In the genomic region with DNA sequence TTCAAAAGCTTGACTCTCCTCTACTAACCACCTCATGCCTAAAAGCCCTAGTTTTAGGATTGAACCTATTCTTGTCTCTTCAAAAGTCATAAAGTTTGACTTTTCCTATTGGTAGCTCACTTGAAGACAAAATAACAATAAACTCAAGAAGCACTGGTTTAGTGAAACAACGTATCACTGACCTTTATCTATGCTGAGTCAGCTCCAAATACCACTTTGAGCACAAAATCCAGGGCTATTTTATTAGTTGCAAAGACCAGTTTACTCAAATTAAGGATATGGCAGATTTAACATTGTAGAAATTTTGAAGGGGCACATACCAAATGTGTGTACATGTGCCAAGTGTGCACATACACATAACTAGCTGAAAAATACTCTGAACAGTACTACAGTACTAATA, we compare ENCODE assay signal across 25 cellular contexts. TPM values are rescaled to one million over a fixed set of nuclear protein-coding genes. Genes with fewer than 3 reads are reported as not detected.
DNase-seq lines count a peak whose midpoint lies in the region; ATAC-seq, FAIRE-seq and TF ChIP-seq lines count a peak whose summit lies in the region.
"Had no signal": no experiment of that assay in that cellular context is flagged by ENCODE, and none has a peak within 500 bp of the region (broad histone marks: within the 10 kb centered on the region; RNA-seq: fewer than 3 reads in every experiment).

No MANE protein-coding gene starts in this region.

- H3K9ac ChIP-seq in HepG2 (ENCODE audit: insufficient read depth, low read depth, low read length) (no peak overlapping the region), H1 (replicated peaks in 1 of 4; ENCODE audit: extremely low read depth in 1 of 4, low read depth in 3 of 4, low read length in 3 of 4) (no peak overlapping the region), colonic mucosa (ENCODE audit: low read depth in 2 of 2, low read length in 2 of 2) (no peak overlapping the region)

- H3K27me3 Mint-ChIP-seq in CD14-positive monocyte (ENCODE audit: low read depth in 3 of 3): no peaks in the 10 kb centered on the region
- H3K27me3 Mint-ChIP-seq: CD4-positive, CD25-positive, alpha-beta regulatory T cell had no signal

- intact Hi-C loops in HepG2 (cut with micrococcal nuclease; ENCODE audit: unreplicated experiment): no loop called here
- intact Hi-C loops in right lobe of liver (cut with DNase I): no loop called here
- intact Hi-C loops in CD14-positive monocyte (cut with micrococcal nuclease): no loop called here
- intact Hi-C loops in colonic mucosa (cut with DNase I): no loop called here

- H3K23me2 ChIP-seq in H1 (ENCODE audit: low read depth, low read length): no peaks in the 10 kb centered on the region

- H2BK120ac ChIP-seq in H1 (replicated peaks; ENCODE audit: low read depth, low read length): no peak overlapping the region

- H4K91ac ChIP-seq in H1 (replicated peaks; ENCODE audit: insufficient read length, low read length): no peak overlapping the region

- no peak for TF ChIP-seq RAD21 in HepG2 (CRISPR knock-in tag; IDR thresholded peaks at IDR 0.05)
- no peak for TF ChIP-seq RAD21 in H1 (IDR thresholded peaks at IDR 0.05 in 1 of 2, conservative IDR thresholded peaks at IDR 0.05 in 1 of 2; ENCODE audit: low read depth in 2 of 2, low read length in 2 of 2)

- no peak overlapping the region for H4K8ac ChIP-seq in H1 (ENCODE audit: extremely low read depth, insufficient read depth, low read length)

- H3K4ac ChIP-seq in H1 (replicated peaks; ENCODE audit: insufficient read length, low read depth, low read length): no peak overlapping the region

- DNase-seq in HepG2 (ENCODE audit: low spot score): no peak
- DNase-seq in right lobe of liver: no peak
- no peak for DNase-seq in SJCRH30
- no peak for DNase-seq in H1 (ENCODE audit: low read depth in 1 of 2, low spot score in 2 of 2)
- no peak for DNase-seq in CD14-positive monocyte (ENCODE audit: low spot score)
- DNase-seq in NCI-H526 treated with DMSO at 0.1 percent for 48 hours (lab: John Stamatoyannopoulos, UW): no peak
- no peak for DNase-seq in colonic mucosa
- DNase-seq: ACHN; C1 segment of cervical spinal cord; Caco-2; CD4-positive, CD25-positive, alpha-beta regulatory T cell; CD8-positive, alpha-beta T cell; DMS 273 treated with DMSO at 0.1 percent for 48 hours; DMS79; EL; GDM1; HCEC 1CT had no signal

- WGBS in HepG2 (ENCODE audit: low lambda C conversion rate): 0% methylated on average over 1 of the region's 1 CpG
- WGBS in right lobe of liver (ENCODE audit: insufficient coverage, low coverage, low lambda C conversion rate, missing lambda C conversion rate): 16% methylated on average over 1 of the region's 1 CpG
- WGBS in H1 (ENCODE audit: extremely low coverage in 1 of 2, insufficient coverage in 1 of 2, insufficient read length in 1 of 2, insufficient replicate concordance in 2 of 2, low coverage in 1 of 2, low lambda C conversion rate in 2 of 2, missing lambda C conversion rate in 1 of 2), 2 experiments: 100% methylated on average over 1 of the region's 1 CpG; no CpG with 5 or more reads in 1 of the 2 experiments

- no peak overlapping the region for H3K4me3 Mint-ChIP-seq in CD14-positive monocyte
- H3K4me3 Mint-ChIP-seq: CD4-positive, CD25-positive, alpha-beta regulatory T cell; CD8-positive, alpha-beta T cell; GM23338 had no signal

- FAIRE-seq in HepG2 (lab: Jason Lieb, UNC): no peak
- FAIRE-seq in H1 (lab: Jason Lieb, UNC): no peak
- FAIRE-seq: A204.1, D721Med, GM12878, GM19239, H54 had no signal

- CTCF ChIA-PET in HepG2 (lab: Yijun Ruan, JAX; ENCODE audit: low intra/inter-chr PET ratio, low total read pairs): no interaction called here
- CTCF ChIA-PET in H1 (lab: Charles Lee; ENCODE audit: partially characterized antibody): interaction anchor here (1.0 to 3.5 kb wide), 3 partner anchors 13 to 124 kb away, joined by 3 to 21 read pairs (median 5); no protein-coding TSS in a partner anchor

- H3K27ac ChIP-seq in HepG2 (ENCODE audit: extremely low read length, insufficient read depth, low read length) (no peak overlapping the region), right lobe of liver (no peak overlapping the region), SJCRH30 (peak overlapping the region; percentile 85; the same call in 1 of the 2 replicates), H1 (ENCODE audit: low read depth, low read length) (no peak overlapping the region), colonic mucosa (no peak overlapping the region)
- H3K27ac ChIP-seq: 22Rv1 had no signal

- no peaks in the 10 kb centered on the region for H3K79me2 ChIP-seq in HepG2 (ENCODE audit: insufficient read depth, low read length)
- H3K79me2 ChIP-seq in H1 (ENCODE audit: control insufficient read depth in 1 of 2, insufficient read depth in 2 of 2, low read length in 2 of 2): no peaks in the 10 kb centered on the region

- H2AFZ ChIP-seq in HepG2 (ENCODE audit: low read length): no peak overlapping the region
- no peak overlapping the region for H2AFZ ChIP-seq in H1 (ENCODE audit: low read length)
- H2AFZ ChIP-seq: GM23338 had no signal

- peaks cover 6 to 16% (median 13%) of the 10 kb centered on the region in 7 donors for H3K9me3 Mint-ChIP-seq in CD14-positive monocyte
- H3K9me3 Mint-ChIP-seq: CD8-positive, alpha-beta T cell had no signal

- TF ChIP-seq EP300 in HepG2 (IDR thresholded peaks at IDR 0.05; ENCODE audit: low read depth in 2 of 2, low read length in 2 of 2) (no peak), HepG2 (CRISPR knock-in tag; IDR thresholded peaks at IDR 0.05; ENCODE audit: borderline replicate concordance) (no peak), H1 (IDR thresholded peaks at IDR 0.05; ENCODE audit: borderline replicate concordance in 1 of 2, low read depth in 2 of 2, low read length in 2 of 2) (no peak)

- no peak overlapping the region for H2BK15ac ChIP-seq in H1 (ENCODE audit: low read length)

- H3K36me3 ChIP-seq in HepG2 (replicated peaks in 1 of 2; ENCODE audit: control insufficient read depth in 1 of 2, insufficient read depth in 2 of 2, low read length in 2 of 2) (no peaks in the 10 kb centered on the region), right lobe of liver (no peaks in the 10 kb centered on the region), SJCRH30 (no peaks in the 10 kb centered on the region), H1 (ENCODE audit: control insufficient read depth in 2 of 4, insufficient read depth in 4 of 4, low read length in 3 of 4) (no peaks in the 10 kb centered on the region), colonic mucosa (no peaks in the 10 kb centered on the region)

- peaks cover 12% of the 10 kb centered on the region; the same call in 1 of the 2 replicates for H3K9me3 ChIP-seq in HepG2 (ENCODE audit: low read length)
- H3K9me3 ChIP-seq in right lobe of liver: no peaks in the 10 kb centered on the region
- no peaks in the 10 kb centered on the region for H3K9me3 ChIP-seq in SJCRH30 (replicated peaks)
- peaks cover 2% of the 10 kb centered on the region in 2 experiments; a peak in 2 of 4 replicates for H3K9me3 ChIP-seq in H1 (ENCODE audit: insufficient read depth in 2 of 2, low read depth in 1 of 2, low read length in 1 of 2)
- H3K9me3 ChIP-seq in colonic mucosa: no peaks in the 10 kb centered on the region

- no peak for ATAC-seq in HepG2
- no peak for ATAC-seq in right lobe of liver
- ATAC-seq: CD8-positive, alpha-beta T cell; GM12878; GM23338 had no signal

- no peaks in the 10 kb centered on the region for H3K36me3 Mint-ChIP-seq in CD14-positive monocyte
- H3K36me3 Mint-ChIP-seq: CD4-positive, CD25-positive, alpha-beta regulatory T cell; CD8-positive, alpha-beta T cell had no signal

- no peaks in the 10 kb centered on the region for H4K20me1 ChIP-seq in HepG2 (ENCODE audit: insufficient read depth, low read length)
- H4K20me1 ChIP-seq in H1 (replicated peaks in 1 of 2; ENCODE audit: control insufficient read depth in 1 of 2, insufficient read depth in 2 of 2, low read length in 2 of 2): no peaks in the 10 kb centered on the region

- H3K4me3 ChIP-seq in HepG2 (replicated peaks in 1 of 3; ENCODE audit: insufficient read depth in 1 of 3, low read depth in 2 of 3, low read length in 3 of 3) (no peak overlapping the region), right lobe of liver (no peak overlapping the region), SJCRH30 (no peak overlapping the region), H1 (ENCODE audit: extremely low read depth in 1 of 4, insufficient read depth in 2 of 4, low read depth in 3 of 4, low read length in 4 of 4) (no peak overlapping the region), colonic mucosa (no peak overlapping the region)
- H3K4me3 ChIP-seq: GM12878, GM23338 had no signal

- no peak overlapping the region for H2BK5ac ChIP-seq in H1 (ENCODE audit: low read depth, low read length)

- H3K4me2 ChIP-seq in HepG2 (ENCODE audit: low read depth, low read length): no peak overlapping the region
- no peak overlapping the region for H3K4me2 ChIP-seq in H1 (ENCODE audit: insufficient read depth in 1 of 2, low read depth in 2 of 2, low read length in 2 of 2)
- H3K4me2 ChIP-seq: GM23338 had no signal

- no peak overlapping the region for H3K23ac ChIP-seq in H1 (ENCODE audit: insufficient read length)

- no peak overlapping the region for H3K14ac ChIP-seq in H1 (ENCODE audit: insufficient read length)

- no peak overlapping the region for H4K5ac ChIP-seq in H1 (ENCODE audit: insufficient read length, low read depth, low read length)

- no peak overlapping the region for H3K56ac ChIP-seq in H1 (replicated peaks; ENCODE audit: insufficient read length, low read depth, low read length)

- no TSS peak for BruUV-seq in HepG2 (replicated peaks; lab: Mats Ljungman, UMichigan)

- H2BK20ac ChIP-seq in H1 (ENCODE audit: low read length): no peak overlapping the region

- H2BK12ac ChIP-seq in H1 (ENCODE audit: low read depth, low read length): no peak overlapping the region

- POLR2A ChIA-PET in HepG2 (lab: Yijun Ruan, JAX): no interaction called here
- POLR2A ChIA-PET in H1 (lab: Charles Lee; ENCODE audit: partially characterized antibody): no interaction called here

- no peak overlapping the region for H3K18ac ChIP-seq in H1 (ENCODE audit: extremely low read depth, low read length)

- H3K4me1 ChIP-seq in HepG2 (ENCODE audit: insufficient read depth, low read length) (no peaks in the 10 kb centered on the region), right lobe of liver (no peaks in the 10 kb centered on the region), SJCRH30 (peaks cover 9% of the 10 kb centered on the region), H1 (replicated peaks in 1 of 4; ENCODE audit: control insufficient read depth in 3 of 4, insufficient read depth in 4 of 4, low read length in 3 of 4) (no peaks in the 10 kb centered on the region), colonic mucosa (no peaks in the 10 kb centered on the region)
- H3K4me1 ChIP-seq: Caco-2 had no signal

- H3K27ac Mint-ChIP-seq in CD14-positive monocyte: no peak overlapping the region
- H3K27ac Mint-ChIP-seq: CD4-positive, CD25-positive, alpha-beta regulatory T cell; CD8-positive, alpha-beta T cell; GM23338 had no signal

- H3K27me3 ChIP-seq in HepG2 (ENCODE audit: control insufficient read depth in 1 of 2, insufficient read depth in 2 of 2, low read length in 2 of 2): no peaks in the 10 kb centered on the region
- no peaks in the 10 kb centered on the region for H3K27me3 ChIP-seq in right lobe of liver
- no peaks in the 10 kb centered on the region for H3K27me3 ChIP-seq in SJCRH30
- H3K27me3 ChIP-seq in H1 (replicated peaks in 1 of 4; ENCODE audit: control insufficient read depth in 3 of 4, extremely low read depth in 1 of 4, insufficient read depth in 3 of 4, low read length in 3 of 4): no peaks in the 10 kb centered on the region
- no peaks in the 10 kb centered on the region for H3K27me3 ChIP-seq in colonic mucosa

- TF ChIP-seq CTCF in HepG2 (CRISPR knock-in tag; IDR thresholded peaks at IDR 0.05) (no peak), right lobe of liver (IDR thresholded peaks at IDR 0.05) (no peak), H1 (IDR thresholded peaks at IDR 0.05; ENCODE audit: control extremely low read depth in 1 of 3, insufficient read depth in 1 of 3, low read depth in 1 of 3, low read length in 3 of 3) (no peak), CD14-positive monocyte (IDR thresholded peaks at IDR 0.05) (no peak), colonic mucosa (IDR thresholded peaks at IDR 0.05) (no peak)

- H3K79me1 ChIP-seq in H1 (ENCODE audit: low read depth, low read length): no peaks in the 10 kb centered on the region

- no peaks in the 10 kb centered on the region for H3K4me1 Mint-ChIP-seq in CD14-positive monocyte
- H3K4me1 Mint-ChIP-seq: CD4-positive, CD25-positive, alpha-beta regulatory T cell; GM23338 had no signal

- in situ Hi-C loops in HepG2 (cut with HindIII; ENCODE audit: extremely low pct_ligation_motif_present, low pct_unique_long_range_greater_than_20kb): no loop called here

- TF ChIP-seq POLR2A in HepG2 (IDR thresholded peaks at IDR 0.05; ENCODE audit: insufficient read depth in 1 of 2, low read depth in 2 of 2, low read length in 2 of 2) (no peak), right lobe of liver (IDR thresholded peaks at IDR 0.05) (no peak), H1 (IDR thresholded peaks at IDR 0.05; ENCODE audit: control extremely low read depth in 1 of 2, low read depth in 2 of 2, low read length in 2 of 2) (no peak)

- H2AK5ac ChIP-seq in H1 (ENCODE audit: low read depth, low read length): no peak overlapping the region

RNA-seq across cellular contexts. Expression of gene PIK3C2G, which starts 45.0 kb away (rescaled TPM):
- total RNA-seq in HepG2 (2016; rRNA removed; fragmentation: Illumina TruSeq; extraction: Trizol) (not detected in 2 replicates), right lobe of liver (10 to 100 TPM; 12.5 to 30.5 (median 24.8) TPM), colonic mucosa (under 1 TPM; 0.57 to 0.69 TPM)
- total RNA-seq in HepG2 (2016; cell fraction: cytosol; rRNA removed; fragmentation: Illumina TruSeq; extraction: Trizol; ENCODE audit: low read depth): not detected in 2 replicates
- total RNA-seq in HepG2 (2016; cell fraction: insoluble cytoplasmic fraction; rRNA removed; fragmentation: Illumina TruSeq; extraction: Trizol): not detected in 2 replicates
- total RNA-seq in HepG2 (2016; cell fraction: membrane; rRNA removed; fragmentation: Illumina TruSeq; extraction: Trizol): not detected in 2 replicates
- total RNA-seq in HepG2 (2016; cell fraction: nucleus; rRNA removed; fragmentation: Illumina TruSeq; extraction: Trizol): not detected in 2 replicates
- polyA plus RNA-seq in HepG2 (2011; rRNA removed) (not detected in 2 replicates), H1 (2011; rRNA removed) (not detected in 2 replicates), CD14-positive monocyte (not detected)
- polyA plus RNA-seq in HepG2 (2011; cell fraction: cytosol; rRNA removed): not detected in 2 replicates
- polyA plus RNA-seq in HepG2 (2011; cell fraction: nucleus; rRNA removed): not detected in 2 replicates
- not detected in 2 replicates for polyA plus RNA-seq in HepG2 (2012)
- not detected in 2 replicates for polyA plus RNA-seq in HepG2 (2016; cell fraction: cytosol; fragmentation: Illumina TruSeq; extraction: Trizol; ENCODE audit: low read depth)
- polyA plus RNA-seq in HepG2 (2016; cell fraction: insoluble cytoplasmic fraction; fragmentation: Illumina TruSeq; extraction: Trizol; ENCODE audit: low read depth): not detected in 2 replicates
- polyA plus RNA-seq in HepG2 (2016; cell fraction: membrane; fragmentation: Illumina TruSeq; extraction: Trizol; ENCODE audit: low read depth): not detected in 2 replicates
- polyA plus RNA-seq in HepG2 (2016; cell fraction: nucleus; fragmentation: Illumina TruSeq; extraction: Trizol; ENCODE audit: insufficient read depth, low read depth): not detected in 2 replicates
- polyA minus RNA-seq in HepG2 (2011; rRNA and poly(A)+ RNA removed; ENCODE audit: low replicate concordance): not detected in 2 replicates
- not detected in 2 replicates for polyA minus RNA-seq in HepG2 (2011; cell fraction: cytosol; rRNA and poly(A)+ RNA removed)
- polyA minus RNA-seq in HepG2 (2011; cell fraction: nucleus; rRNA and poly(A)+ RNA removed): not detected in 2 replicates
- total RNA-seq in SJCRH30 (2014; rRNA removed; shearing (Covaris generic)): 0.04 TPM in 1 of 2 replicates, not detected in the other
- not detected in 2 replicates for total RNA-seq in H1 (2021; fragmentation: NEBNext Ultra II Directional; extraction: Animal tissue kit (Norgen Biotek cat#: 25700))
- polyA plus RNA-seq in H1 (2011; cell fraction: cytosol; rRNA removed): not detected
- not detected for polyA plus RNA-seq in H1 (2011; cell fraction: nucleus; rRNA removed)
- not detected in 4 replicates for polyA plus RNA-seq in H1 (2012, experiment 1 of 2)
- polyA plus RNA-seq in H1 (2012, experiment 2 of 2): not detected
- not detected for polyA plus RNA-seq in H1 (2013, experiment 1 of 2)
- polyA plus RNA-seq in H1 (2013, experiment 2 of 2): under 0.01 TPM
- polyA minus RNA-seq in H1 (2011; rRNA and poly(A)+ RNA removed): not detected in 2 replicates
- not detected for polyA minus RNA-seq in H1 (2011; cell fraction: cytosol; rRNA and poly(A)+ RNA removed)
- polyA minus RNA-seq in H1 (2011; cell fraction: nucleus; rRNA and poly(A)+ RNA removed): not detected
- total RNA-seq: Caco-2; CD4-positive, CD25-positive, alpha-beta regulatory T cell; CD8-positive, alpha-beta T cell; GM12878; GM23338 had no signal
- polyA plus RNA-seq: BJ; CD4-positive, CD25-positive, alpha-beta regulatory T cell; GM12878; GM23338 had no signal

Comparison
In these comparisons a context has a peak if more than half of its experiments do, and no peak if none do; other contexts are left out.
1. RNA of gene PIK3C2G, which starts 45.0 kb away (total RNA-seq): 12.5 to 30.5 TPM in right lobe of liver; 0.57 to 0.69 TPM in colonic mucosa, 0.04 TPM in SJCRH30, not detected in HepG2 and not detected in H1; every median in the first group is over 4 times any median in the second.
2. Of the 41 proteins assayed by ChIP-seq in both HepG2 and H1: peak only in HepG2: none; only in H1: none; in both: MAFK; in neither: 40.